ENCODE assay signal across 9 cellular contexts in the genomic region with DNA sequence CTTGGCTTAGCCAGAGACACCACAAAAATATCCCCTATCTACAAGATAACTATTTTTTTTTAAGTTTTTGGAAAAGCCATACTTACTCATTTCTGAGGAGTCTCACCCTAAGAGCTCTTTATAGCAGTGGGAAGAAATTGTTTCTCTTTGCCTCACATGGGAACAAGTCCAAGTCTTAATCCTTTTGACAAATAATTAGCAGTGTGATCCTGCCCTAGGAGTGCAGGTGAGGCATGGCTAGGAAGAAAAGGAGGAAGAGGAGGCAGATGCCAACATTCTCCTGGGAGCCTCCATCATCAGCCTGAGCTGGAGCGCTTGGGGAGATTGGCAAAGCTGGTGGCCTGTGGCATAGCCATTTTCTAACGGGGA.
DNase-seq lines count a peak whose midpoint lies in the region; ATAC-seq and TF ChIP-seq lines count a peak whose summit lies in the region.
"Had no signal": no experiment of that assay in that cellular context is flagged by ENCODE, and none has a peak within 500 bp of the region (broad histone marks: within the 10 kb centered on the region; RNA-seq: fewer than 3 reads in every experiment).

No MANE protein-coding gene starts in this region.

- H3K27ac Mint-ChIP-seq in CD14-positive monocyte, result peak overlapping the region; percentile 54 to 93 (median 82)
- no peak overlapping the region for H3K27ac Mint-ChIP-seq in CD4-positive, alpha-beta memory T cell
- H3K27ac Mint-ChIP-seq: GM23338 had no signal

- H3K36me3 Mint-ChIP-seq in CD14-positive monocyte, result peaks cover 78 to 90% of the 10 kb centered on the region in 2 donors
- peaks cover 26 to 72% of the 10 kb centered on the region in 2 donors for H3K36me3 Mint-ChIP-seq in CD4-positive, alpha-beta memory T cell

- TF ChIP-seq CTCF in CD14-positive monocyte (IDR thresholded peaks at IDR 0.05), result no peak
- TF ChIP-seq CTCF in colonic mucosa (IDR thresholded peaks at IDR 0.05), result no peak
- no peak for TF ChIP-seq CTCF in sigmoid colon (IDR thresholded peaks at IDR 0.05)

- H3K27me3 ChIP-seq in colonic mucosa, result no peaks in the 10 kb centered on the region
- no peaks in the 10 kb centered on the region for H3K27me3 ChIP-seq in sigmoid colon
- H3K27me3 ChIP-seq in CD4-positive, alpha-beta memory T cell (ENCODE audit: insufficient read depth, low read length), result no peaks in the 10 kb centered on the region
- H3K27me3 ChIP-seq in HAP-1 (ENCODE audit: low read depth), result no peaks in the 10 kb centered on the region

- no peak overlapping the region for H3K4me3 ChIP-seq in colonic mucosa
- no peak overlapping the region for H3K4me3 ChIP-seq in sigmoid colon
- no peak overlapping the region for H3K4me3 ChIP-seq in CD4-positive, alpha-beta memory T cell (ENCODE audit: low read length in 2 of 2)
- no peak overlapping the region for H3K4me3 ChIP-seq in HAP-1
- H3K4me3 ChIP-seq: GM23338 had no signal

- H3K9me3 Mint-ChIP-seq in CD14-positive monocyte, result no peaks in the 10 kb centered on the region
- no peaks in the 10 kb centered on the region for H3K9me3 Mint-ChIP-seq in CD4-positive, alpha-beta memory T cell
- H3K9me3 Mint-ChIP-seq: GM23338 had no signal

- no peak for TF ChIP-seq EP300 in sigmoid colon (IDR thresholded peaks at IDR 0.05)

- POLR2A ChIA-PET in CD4-positive, alpha-beta memory T cell (lab: Charles Lee; ENCODE audit: partially characterized antibody), result no interaction called here

- in situ Hi-C loops in HAP-1 (cut with MboI; ENCODE audit: low sequenced_read_pairs), result no loop called here

- H3K27me3 Mint-ChIP-seq in CD14-positive monocyte (ENCODE audit: low read depth in 3 of 3), result no peaks in the 10 kb centered on the region
- H3K27me3 Mint-ChIP-seq in CD4-positive, alpha-beta memory T cell, result no peaks in the 10 kb centered on the region

- peaks cover 5% of the 10 kb centered on the region for H3K4me1 ChIP-seq in colonic mucosa
- peaks cover 0 to 94% (median 82%) of the 10 kb centered on the region in 4 donors for H3K4me1 ChIP-seq in sigmoid colon
- H3K4me1 ChIP-seq in CD4-positive, alpha-beta memory T cell (ENCODE audit: insufficient read depth, low read length), result no peaks in the 10 kb centered on the region
- H3K4me1 ChIP-seq in HAP-1, result peaks cover 34% of the 10 kb centered on the region

- intact Hi-C loops in CD14-positive monocyte (cut with micrococcal nuclease) (no loop called here), colonic mucosa (cut with DNase I) (no loop called here), sigmoid colon (cut with DNase I) (no loop called here)
- intact Hi-C loops in CD4-positive, alpha-beta memory T cell (cut with micrococcal nuclease), result no loop called here

- H3K36me3 ChIP-seq in KOPT-K1 (ENCODE audit: insufficient read depth, low read length) (peaks cover 98% of the 10 kb centered on the region), colonic mucosa (no peaks in the 10 kb centered on the region), sigmoid colon (peaks cover 0 to 4% (median 0%) of the 10 kb centered on the region in 4 donors), HAP-1 (replicated peaks) (no peaks in the 10 kb centered on the region)
- H3K36me3 ChIP-seq in CD4-positive, alpha-beta memory T cell (ENCODE audit: insufficient read depth, low read length), result peaks cover 57% of the 10 kb centered on the region

- no peak overlapping the region for H3K9ac ChIP-seq in colonic mucosa (ENCODE audit: low read depth in 2 of 2, low read length in 2 of 2)

- whole genome bisulfite sequencing in sigmoid colon, 2 donors, result 72 to 90% methylated on average over 2 of the region's 2 CpGs

- CTCF ChIA-PET in CD4-positive, alpha-beta memory T cell (lab: Charles Lee; ENCODE audit: partially characterized antibody), result no interaction called here

- H3K4me3 Mint-ChIP-seq in CD14-positive monocyte, result no peak overlapping the region
- no peak overlapping the region for H3K4me3 Mint-ChIP-seq in CD4-positive, alpha-beta memory T cell
- H3K4me3 Mint-ChIP-seq: GM23338 had no signal

- TF ChIP-seq POLR2A in sigmoid colon (IDR thresholded peaks at IDR 0.05), result no peak

- H3K9me3 ChIP-seq in KOPT-K1 (ENCODE audit: insufficient read depth, low read length, poor library complexity, severe bottlenecking), result no peaks in the 10 kb centered on the region
- no peaks in the 10 kb centered on the region for H3K9me3 ChIP-seq in colonic mucosa
- H3K9me3 ChIP-seq in sigmoid colon, result no peaks in the 10 kb centered on the region
- no peaks in the 10 kb centered on the region for H3K9me3 ChIP-seq in CD4-positive, alpha-beta memory T cell (ENCODE audit: control insufficient read depth in 1 of 2, low read length in 2 of 2)
- H3K9me3 ChIP-seq in HAP-1, result no peaks in the 10 kb centered on the region

- peak overlapping the region; percentile 54 for H3K27ac ChIP-seq in KOPT-K1 (ENCODE audit: low read depth, low read length, poor library complexity, severe bottlenecking)
- H3K27ac ChIP-seq in colonic mucosa, result peak overlapping the region; percentile 27
- H3K27ac ChIP-seq in sigmoid colon, result peak overlapping the region; percentile 83 to 97 (median 93)
- H3K27ac ChIP-seq in CD4-positive, alpha-beta memory T cell (ENCODE audit: low read depth, low read length), result no peak overlapping the region

- peaks cover 44% of the 10 kb centered on the region for H3K4me1 Mint-ChIP-seq in CD14-positive monocyte
- peaks cover 3 to 18% (median 9%) of the 10 kb centered on the region in 4 donors for H3K4me1 Mint-ChIP-seq in CD4-positive, alpha-beta memory T cell

- no peak for ATAC-seq in GM21576 (IDR thresholded peaks at IDR 0.05; ENCODE audit: unreplicated experiment)
- ATAC-seq: GM23338 had no signal

- DNase-seq in CD14-positive monocyte (ENCODE audit: low spot score) (no peak), colonic mucosa (no peak), sigmoid colon (no peak), HAP-1 (ENCODE audit: low spot score in 2 of 2) (no peak)
- no peak for DNase-seq in CD4-positive, alpha-beta memory T cell
- DNase-seq: NCI-H1694 had no signal

Comparison
In these comparisons a context has a peak if more than half of its experiments do, and no peak if none do; other contexts are left out.
1. H3K27ac Mint-ChIP-seq: peak in CD14-positive monocyte (7 of 7); none in CD4-positive, alpha-beta memory T cell (0 of 7).